In genomic region chr12:71663561-71664410, GRCh38 we compare ENCODE assay signal across 8 cellular contexts. TPM values are rescaled to one million over a fixed set of nuclear protein-coding genes. Genes with fewer than 3 reads are reported as not detected.
DNase-seq lines count a peak whose midpoint lies in the region; ATAC-seq, FAIRE-seq and TF ChIP-seq lines count a peak whose summit lies in the region.

THAP2 (plus strand) TSS chr12:71664301; CDS start chr12:71664510, 209 bp downstream.
ZFC3H1 (minus strand) TSS chr12:71663848; CDS start chr12:71663610, 238 bp downstream.

- H4K20me1 ChIP-seq in astrocyte (ENCODE audit: insufficient read depth, low read length): peaks cover 37% of the 10 kb centered on the region

- H3K27ac ChIP-seq in astrocyte (ENCODE audit: low read depth, low read length) (peak within 1 kb of the TSS; percentile 96), rectal smooth muscle tissue (ENCODE audit: low read depth, low read length) (peak within 1 kb of the TSS; percentile 96)

- no peaks in the 10 kb centered on the region for H3K9me3 Mint-ChIP-seq in T-helper 2 cell treated with Interferon-gamma antibody and Interleukin-4, amounts not matched to agents 5 μg/mL and 100 μg/mL, for 36 hours
- H3K9me3 Mint-ChIP-seq in astrocyte (ENCODE audit: unreplicated experiment): no peaks in the 10 kb centered on the region

- H2AFZ ChIP-seq in astrocyte (ENCODE audit: low read depth, low read length): peak within 1 kb of the TSS; percentile 85

- H3K4me1 ChIP-seq in astrocyte (ENCODE audit: insufficient read depth, low read length) (no peaks in the 10 kb centered on the region), rectal smooth muscle tissue (ENCODE audit: control insufficient read depth, insufficient read depth, low read length) (peaks cover 11% of the 10 kb centered on the region)

- H3K27me3 Mint-ChIP-seq in T-helper 2 cell treated with Interferon-gamma antibody and Interleukin-4, amounts not matched to agents 5 μg/mL and 100 μg/mL, for 36 hours (ENCODE audit: low read depth): no peaks in the 10 kb centered on the region
- H3K27me3 Mint-ChIP-seq in astrocyte (ENCODE audit: low read depth, unreplicated experiment): no peaks in the 10 kb centered on the region

- peak; percentile 91 for ATAC-seq in GM18499 (IDR thresholded peaks at IDR 0.05; ENCODE audit: insufficient read depth, unreplicated experiment)
- peak; percentile 92 for ATAC-seq in HG02943 (IDR thresholded peaks at IDR 0.05; ENCODE audit: low read depth, unreplicated experiment)

- peaks cover 35% of the 10 kb centered on the region for H3K36me3 Mint-ChIP-seq in T-helper 2 cell treated with Interferon-gamma antibody and Interleukin-4, amounts not matched to agents 5 μg/mL and 100 μg/mL, for 36 hours (ENCODE audit: low read depth)
- peaks cover 10% of the 10 kb centered on the region for H3K36me3 Mint-ChIP-seq in astrocyte (ENCODE audit: low read depth, unreplicated experiment)

- no peak for TF ChIP-seq CTCF in astrocyte (IDR thresholded peaks at IDR 0.05; ENCODE audit: insufficient read depth, low read depth, low read length)

- peak within 1 kb of the TSS; percentile 93 for H3K4me3 ChIP-seq in astrocyte (ENCODE audit: insufficient read depth, low read depth, low read length)
- H3K4me3 ChIP-seq in rectal smooth muscle tissue (ENCODE audit: low read length): peak within 1 kb of the TSS; percentile 100

- peaks cover 16% of the 10 kb centered on the region for H3K36me3 ChIP-seq in astrocyte (ENCODE audit: insufficient read depth, low read length)
- H3K36me3 ChIP-seq in rectal smooth muscle tissue (ENCODE audit: control insufficient read depth, insufficient read depth, low read length): peaks cover 3% of the 10 kb centered on the region

- H3K4me3 Mint-ChIP-seq in T-helper 2 cell treated with Interferon-gamma antibody and Interleukin-4, amounts not matched to agents 5 μg/mL and 100 μg/mL, for 36 hours: peak within 1 kb of the TSS; percentile 99
- H3K4me3 Mint-ChIP-seq in astrocyte (ENCODE audit: unreplicated experiment): peak within 1 kb of the TSS; percentile 99

- H3K9ac ChIP-seq in astrocyte (ENCODE audit: low read length): peak within 1 kb of the TSS; percentile 99
- peak within 1 kb of the TSS; percentile 96 for H3K9ac ChIP-seq in rectal smooth muscle tissue (ENCODE audit: low read length)

- peaks cover 29% of the 10 kb centered on the region for H3K4me1 Mint-ChIP-seq in T-helper 2 cell treated with Interferon-gamma antibody and Interleukin-4, amounts not matched to agents 5 μg/mL and 100 μg/mL, for 36 hours (ENCODE audit: low read depth)
- H3K4me1 Mint-ChIP-seq in astrocyte (ENCODE audit: low read depth, unreplicated experiment): peaks cover 9% of the 10 kb centered on the region

- H3K27me3 ChIP-seq in astrocyte (ENCODE audit: insufficient read depth, low read length): no peaks in the 10 kb centered on the region
- H3K27me3 ChIP-seq in rectal smooth muscle tissue (ENCODE audit: control insufficient read depth, insufficient read depth, low read length): no peaks in the 10 kb centered on the region

- peaks cover 69% of the 10 kb centered on the region for H3K79me2 ChIP-seq in astrocyte (ENCODE audit: insufficient read depth, low read length)

- no peaks in the 10 kb centered on the region for H3K9me3 ChIP-seq in astrocyte (ENCODE audit: insufficient read depth, low read depth, low read length)

- peak within 1 kb of the TSS; percentile 100 for H3K27ac Mint-ChIP-seq in T-helper 2 cell treated with Interferon-gamma antibody and Interleukin-4, amounts not matched to agents 5 μg/mL and 100 μg/mL, for 36 hours
- peak within 1 kb of the TSS; percentile 100 for H3K27ac Mint-ChIP-seq in astrocyte (ENCODE audit: unreplicated experiment)

- FAIRE-seq in astrocyte (lab: Jason Lieb, UNC): peak; percentile 96

- DNase-seq in NCI-H187 (lab: John Stamatoyannopoulos, UW): peak; percentile 92 to 99
- DNase-seq in T-helper 2 cell treated with Interferon-gamma antibody and Interleukin-4, amounts not matched to agents 5 μg/mL and 100 μg/mL, for 36 hours (ENCODE audit: low spot score): peak; percentile 94
- DNase-seq in astrocyte (ENCODE audit: low read depth): peak; percentile 99
- peak; percentile 87 for DNase-seq in hepatic stellate cell (ENCODE audit: low spot score)
- no peak for DNase-seq in cortex of kidney (lab: John Stamatoyannopoulos, UW)

- peak within 1 kb of the TSS; percentile 86 for H3K4me2 ChIP-seq in astrocyte (ENCODE audit: low read length)

RNA-seq across cellular contexts. Expression of gene THAP2, which starts in this region (rescaled TPM):
- total RNA-seq in astrocyte: 6.0 and 6.3 TPM in 2 replicates

RNA-seq across cellular contexts. Expression of gene ZFC3H1, which starts in this region (rescaled TPM):
- 50.9 and 51.7 TPM in 2 replicates for total RNA-seq in astrocyte
